In genomic region chr17:21176996-21177395, GRCh38 we compare ENCODE assay signal across 16 cellular contexts. TPM values are rescaled to one million over a fixed set of nuclear protein-coding genes. Genes with fewer than 3 reads are reported as not detected.
DNase-seq lines count a peak whose midpoint lies in the region; ATAC-seq and TF ChIP-seq lines count a peak whose summit lies in the region.
"Had no signal": no experiment of that assay in that cellular context is flagged by ENCODE, and none has a peak within 500 bp of the region (broad histone marks: within the 10 kb centered on the region; RNA-seq: fewer than 3 reads in every experiment).

No MANE protein-coding gene starts in this region.

- TF ChIP-seq POLR2A in esophagus muscularis mucosa (IDR thresholded peaks at IDR 0.05; ENCODE audit: low read depth) (no peak), gastrocnemius medialis (IDR thresholded peaks at IDR 0.05) (no peak)

- ATAC-seq in gastrocnemius medialis (no peak), HG03139 (IDR thresholded peaks at IDR 0.05; ENCODE audit: unreplicated experiment) (no peak)
- ATAC-seq: HCT116 had no signal

- TF ChIP-seq CTCF in esophagus muscularis mucosa (IDR thresholded peaks at IDR 0.05) (no peak), gastrocnemius medialis (IDR thresholded peaks at IDR 0.05 in 4 of 5, conservative IDR thresholded peaks at IDR 0.05 in 1 of 5) (no peak)

- no peak for TF ChIP-seq EP300 in esophagus muscularis mucosa (IDR thresholded peaks at IDR 0.05)

- H3K4me1 ChIP-seq in esophagus muscularis mucosa (peaks cover 5 to 20% (median 7%) of the 10 kb centered on the region in 4 donors), gastrocnemius medialis (peaks cover 31 to 32% of the 10 kb centered on the region in 2 donors)

- peaks cover 9 to 80% (median 40%) of the 10 kb centered on the region in 4 donors for H3K36me3 ChIP-seq in esophagus muscularis mucosa
- H3K36me3 ChIP-seq in gastrocnemius medialis, result peaks cover 0 to 4% of the 10 kb centered on the region in 2 donors

- H3K4me3 ChIP-seq in esophagus muscularis mucosa, result no peak overlapping the region
- no peak overlapping the region for H3K4me3 ChIP-seq in gastrocnemius medialis

- in situ Hi-C loops in gastrocnemius medialis (cut with MboI; ENCODE audit: low sequenced_read_pairs in 4 of 4), result no loop called here

- H3K27me3 ChIP-seq in esophagus muscularis mucosa (no peaks in the 10 kb centered on the region), gastrocnemius medialis (no peaks in the 10 kb centered on the region)

- no peaks in the 10 kb centered on the region for H3K9me3 ChIP-seq in esophagus muscularis mucosa
- H3K9me3 ChIP-seq in gastrocnemius medialis, result no peaks in the 10 kb centered on the region

- WGBS in esophagus muscularis mucosa, result 98% methylated on average over 10 of the region's 10 CpGs

- H3K27ac ChIP-seq in esophagus muscularis mucosa (replicated peaks in 1 of 4) (no peak overlapping the region), gastrocnemius medialis (peak overlapping the region in 3 of 4 donors; percentile 17 to 98 (median 92))

- DNase-seq in activated CD8-positive, alpha-beta memory T cell treated with anti-CD3 and anti-CD28 coated beads for 24 hours, result peak; percentile 21
- DNase-seq in activated CD8-positive, alpha-beta memory T cell treated with anti-CD3 and anti-CD28 coated beads, Interleukin-2, amount 50 U/mL, for 4 hours, result no peak
- DNase-seq in esophagus muscularis mucosa (ENCODE audit: extremely low spot score) (peak; percentile 72), gastrocnemius medialis (no peak), DMS 273 (lab: John Stamatoyannopoulos, UW; ENCODE audit: unreplicated experiment) (no peak), MV-4-11 (lab: John Stamatoyannopoulos, UW) (no peak)
- DNase-seq in effector CD8-positive, alpha-beta T cell (lab: John Stamatoyannopoulos, UW), result no peak
- DNase-seq: COR-L47, MM.1S, NCI-H1092 treated with DMSO at 0.1 percent for 48 hours, NCI-H510A, NCI-H748 treated with DMSO at 0.1 percent for 48 hours, OCI-M1, Right ventricle myocardium superior had no signal

- intact Hi-C loops in esophagus muscularis mucosa (cut with DNase I) (no loop called here), gastrocnemius medialis (cut with DNase I; ENCODE audit: low total_unique reads) (no loop called here)

RNA-seq across cellular contexts. Expression of gene TMEM11, which starts 37.0 kb away (rescaled TPM):
- total RNA-seq in esophagus muscularis mucosa, result 10 to 100 TPM; 24.1 to 31.0 (median 26.0) TPM
- 100 to 1,000 TPM in 2 of 4 donors, 10 to 100 TPM in 2; 70.6 to 131 (median 90.9) TPM for total RNA-seq in gastrocnemius medialis

RNA-seq across cellular contexts. Expression of gene DHRS7B, which starts 50.2 kb away (rescaled TPM):
- total RNA-seq in esophagus muscularis mucosa (10 to 100 TPM; 24.0 to 30.3 (median 28.8) TPM), gastrocnemius medialis (10 to 100 TPM; 35.7 to 73.2 (median 43.2) TPM)

Comparison
In these comparisons a context has a peak if more than half of its experiments do, and no peak if none do; other contexts are left out.
1. DNase-seq: peak in activated CD8-positive, alpha-beta memory T cell treated with anti-CD3 and anti-CD28 coated beads for 24 hours (single experiment) and esophagus muscularis mucosa (single experiment); none in activated CD8-positive, alpha-beta memory T cell treated with anti-CD3 and anti-CD28 coated beads, Interleukin-2, amount 50 U/mL, for 4 hours (single experiment), gastrocnemius medialis (0 of 2), DMS 273 (single experiment), MV-4-11 (single experiment) and effector CD8-positive, alpha-beta T cell (single experiment).
2. H3K27ac ChIP-seq: peak in gastrocnemius medialis (3 of 4); none in esophagus muscularis mucosa (0 of 4).